9 cellular contexts compared by ENCODE assay signal in the genomic region with DNA sequence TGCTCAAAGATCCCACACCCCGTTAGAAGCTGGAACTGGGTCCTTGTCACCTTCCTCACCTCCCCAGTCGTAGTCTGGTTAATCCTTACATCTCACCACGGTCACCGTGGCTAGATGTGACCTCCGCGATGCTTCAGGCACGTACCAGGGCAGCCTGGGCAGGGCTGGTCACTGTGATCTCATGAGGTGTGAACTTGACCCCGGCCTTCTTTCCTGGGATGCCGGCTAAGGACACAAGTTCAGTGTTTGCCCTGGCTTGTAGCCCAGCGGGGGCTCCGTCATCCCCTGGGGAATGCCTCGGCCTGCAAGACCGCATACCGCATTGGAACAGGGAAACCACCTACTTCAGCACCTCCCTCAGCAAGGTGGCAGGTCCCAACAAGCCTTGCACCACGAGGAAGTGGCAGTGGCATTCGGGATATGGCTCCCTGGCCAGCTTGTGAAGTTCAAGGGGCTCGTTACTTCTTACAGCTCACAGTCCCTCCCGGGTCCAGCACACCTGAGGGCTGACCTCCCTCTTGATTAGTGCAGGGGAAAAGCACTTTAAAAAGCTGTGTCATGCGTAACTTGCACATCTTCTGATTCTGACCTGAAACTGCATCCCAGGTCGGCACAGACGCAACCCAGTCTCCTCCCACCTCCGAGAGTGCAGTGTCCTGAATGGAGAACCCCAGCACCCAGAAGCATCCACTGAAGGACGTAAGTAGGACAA. TPM values are rescaled to one million over a fixed set of nuclear protein-coding genes. Genes with fewer than 3 reads are reported as not detected.
A peak's percentile ranks its signal among the peaks of the same experiment; 100 is the strongest.
DNase-seq lines count a peak whose midpoint lies in the region; ATAC-seq and TF ChIP-seq lines count a peak whose summit lies in the region.
"Had no signal": no experiment of that assay in that cellular context is flagged by ENCODE, and none has a peak within 500 bp of the region (broad histone marks: within the 10 kb centered on the region; RNA-seq: fewer than 3 reads in every experiment).

No MANE protein-coding gene starts in this region.

- H3K27me3 Mint-ChIP-seq in activated T-helper 17 cell treated with anti-CD3 and anti-CD28 coated beads, Interleukin-2, amount 50 U/mL, for 72 hours = no peaks in the 10 kb centered on the region
- H3K27me3 Mint-ChIP-seq in CD14-positive monocyte (ENCODE audit: low read depth in 3 of 3) = no peaks in the 10 kb centered on the region

- H3K27me3 ChIP-seq in ACC112 (ENCODE audit: insufficient read depth, low read length) = no peaks in the 10 kb centered on the region
- H3K27me3 ChIP-seq in lung (ENCODE audit: control insufficient read depth, insufficient read depth) = no peaks in the 10 kb centered on the region
- H3K27me3 ChIP-seq: neutrophil had no signal

- H3K4me1 ChIP-seq in ACC112 (ENCODE audit: control insufficient read depth, insufficient read depth, low read length, unreplicated experiment) = peaks cover 34% of the 10 kb centered on the region
- peaks cover 4 to 28% of the 10 kb centered on the region in 2 donors for H3K4me1 ChIP-seq in lung (ENCODE audit: control insufficient read depth in 2 of 2, insufficient read depth in 2 of 2, low read length in 2 of 2)

- no peaks in the 10 kb centered on the region for H3K9me3 Mint-ChIP-seq in activated T-helper 17 cell treated with anti-CD3 and anti-CD28 coated beads, Interleukin-2, amount 50 U/mL, for 72 hours
- no peaks in the 10 kb centered on the region for H3K9me3 Mint-ChIP-seq in CD14-positive monocyte

- 0 out of 2 replicates have a peak overlapping the region, but pooled peaks have one; percentile 11 for H3K4me3 ChIP-seq in ACC112 (ENCODE audit: low read depth, low read length)
- no peak overlapping the region for H3K4me3 ChIP-seq in lung

- peaks cover 93% of the 10 kb centered on the region for H3K36me3 Mint-ChIP-seq in activated T-helper 17 cell treated with anti-CD3 and anti-CD28 coated beads, Interleukin-2, amount 50 U/mL, for 72 hours (ENCODE audit: low read depth)
- peaks cover 48 to 58% of the 10 kb centered on the region in 2 donors for H3K36me3 Mint-ChIP-seq in CD14-positive monocyte

- peak; percentile 17 for ATAC-seq in GM19351 (IDR thresholded peaks at IDR 0.05; ENCODE audit: unreplicated experiment)
- peak; percentile 34 for ATAC-seq in activated T-helper 17 cell treated with anti-CD3 and anti-CD28 coated beads, Interleukin-2, amount 50 U/mL, for 72 hours (replicated peaks)
- ATAC-seq in lung (ENCODE audit: insufficient read depth, low FRiP score) = peak; percentile 9

- H3K27ac ChIP-seq in ACC112 (ENCODE audit: low read depth, low read length) (peak overlapping the region; percentile 63), lung (ENCODE audit: low read depth in 1 of 2, low read length in 1 of 2) (peak overlapping the region in 1 of 2 donors; percentile 43)
- H3K27ac ChIP-seq: neutrophil had no signal

- peak overlapping the region; percentile 99 for H3K27ac Mint-ChIP-seq in activated T-helper 17 cell treated with anti-CD3 and anti-CD28 coated beads, Interleukin-2, amount 50 U/mL, for 72 hours
- peak overlapping the region in 2 of 7 donors; percentile 31 to 47 for H3K27ac Mint-ChIP-seq in CD14-positive monocyte

- H3K79me2 ChIP-seq in ACC112 (ENCODE audit: control insufficient read depth, insufficient read depth, low read length, unreplicated experiment) = peaks cover 28% of the 10 kb centered on the region

- intact Hi-C loops in CD14-positive monocyte (cut with micrococcal nuclease) = loop anchor here (10.0 kb wide), 1 partner anchor 93 kb away; a partner anchor contains a TSS

- no peak overlapping the region for H2AFZ ChIP-seq in ACC112 (ENCODE audit: low read length, unreplicated experiment)

- peaks cover 31% of the 10 kb centered on the region; the same call in 1 of the 2 replicates for H3K36me3 ChIP-seq in ACC112 (ENCODE audit: insufficient read depth, low read length)
- peaks cover 4 to 41% of the 10 kb centered on the region in 2 donors for H3K36me3 ChIP-seq in lung (ENCODE audit: control insufficient read depth in 2 of 2, insufficient read depth in 2 of 2, low read length in 2 of 2)

- DNase-seq in lung (ENCODE audit: low spot score) = peak; percentile 93
- no peak for DNase-seq in CD14-positive monocyte (ENCODE audit: low spot score)
- DNase-seq in dermis blood vessel endothelial cell = no peak
- no peak for DNase-seq in HuH-7 (ENCODE audit: low spot score)
- DNase-seq in HUDEP-2 (lab: John Stamatoyannopoulos, UW; ENCODE audit: unreplicated experiment in 76 of 76) = no peak

- TF ChIP-seq CTCF in lung (IDR thresholded peaks at IDR 0.05; ENCODE audit: control extremely low read depth, extremely low read depth) (no peak), CD14-positive monocyte (IDR thresholded peaks at IDR 0.05) (no peak)

- H3K4me3 Mint-ChIP-seq in activated T-helper 17 cell treated with anti-CD3 and anti-CD28 coated beads, Interleukin-2, amount 50 U/mL, for 72 hours = peak overlapping the region; percentile 92
- peak overlapping the region in 1 of 2 donors; percentile 27 for H3K4me3 Mint-ChIP-seq in CD14-positive monocyte

- H3K4me1 Mint-ChIP-seq in activated T-helper 17 cell treated with anti-CD3 and anti-CD28 coated beads, Interleukin-2, amount 50 U/mL, for 72 hours = peaks cover 16% of the 10 kb centered on the region
- peaks cover 32% of the 10 kb centered on the region for H3K4me1 Mint-ChIP-seq in CD14-positive monocyte

- WGBS in lung, 2 donors = 61 to 83% methylated on average over 23 of the region's 23 CpGs

- no peaks in the 10 kb centered on the region for H3K9me3 ChIP-seq in lung (ENCODE audit: control insufficient read depth in 2 of 2, insufficient read depth in 1 of 2, low read length in 1 of 2)
- H3K9me3 ChIP-seq: neutrophil had no signal

RNA-seq across cellular contexts. Expression of a gene that starts 25.9 kb away (rescaled TPM):
- 10 to 100 TPM; 86.5 to 96.8 TPM for total RNA-seq in activated T-helper 17 cell treated with anti-CD3 and anti-CD28 coated beads, Interleukin-2, amount 50 U/mL, for 72 hours
- total RNA-seq in lung (10 to 100 TPM; 13.3 to 25.4 TPM), dermis blood vessel endothelial cell (18.5 and 32.4 TPM in 2 replicates)
- polyA plus RNA-seq in lung (10 to 100 TPM; 18.9 to 20.4 TPM), CD14-positive monocyte (1 to 10 TPM; 3.9 to 4.3 TPM)

RNA-seq across cellular contexts. Expression of a gene that starts 26.1 kb away (rescaled TPM):
- 1 to 10 TPM; 3.2 to 5.7 TPM for total RNA-seq in activated T-helper 17 cell treated with anti-CD3 and anti-CD28 coated beads, Interleukin-2, amount 50 U/mL, for 72 hours
- total RNA-seq in lung = 1 to 10 TPM; 4.6 to 6.7 TPM
- polyA plus RNA-seq in lung = 1 to 10 TPM; 1.8 to 1.9 TPM
- polyA plus RNA-seq in CD14-positive monocyte = 1 to 10 TPM; 1.1 to 1.2 TPM
- total RNA-seq in dermis blood vessel endothelial cell = 3.4 and 4.4 TPM in 2 replicates
